In the genomic region with DNA sequence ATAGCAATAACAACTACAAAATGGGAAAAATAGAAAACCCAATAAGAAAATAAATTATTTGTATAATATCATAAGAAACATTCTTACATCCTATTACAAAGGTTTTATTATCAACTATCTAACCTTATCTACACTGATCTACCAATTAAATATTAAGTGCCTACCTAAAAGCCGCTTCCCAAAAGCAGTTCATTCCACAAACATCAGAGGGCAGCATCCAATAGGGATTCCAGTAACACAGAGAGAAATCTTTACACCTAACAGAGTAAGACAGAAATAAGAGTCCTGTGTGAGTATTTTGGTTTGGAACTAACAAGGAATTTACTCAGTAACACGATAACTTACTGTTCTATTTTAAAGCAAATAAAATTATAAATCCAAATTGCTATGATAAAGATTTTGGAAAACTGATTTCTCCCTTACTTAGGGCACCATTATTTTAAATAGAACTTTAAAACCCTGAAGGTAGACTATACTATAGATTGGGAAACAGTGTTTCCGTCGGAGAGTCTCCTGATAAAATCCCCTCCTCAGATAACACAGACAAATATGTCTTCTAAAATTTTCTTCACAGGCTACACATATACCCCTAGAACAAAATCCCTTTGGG, we compare ENCODE assay signal across 8 cellular contexts. TPM values are rescaled to one million over a fixed set of nuclear protein-coding genes. Genes with fewer than 3 reads are reported as not detected.
DNase-seq lines count a peak whose midpoint lies in the region; ATAC-seq and TF ChIP-seq lines count a peak whose summit lies in the region.

No MANE protein-coding gene starts in this region.

- no peak overlapping the region for H3K18ac ChIP-seq in H9 (ENCODE audit: insufficient read length, low read depth, low read length)

- H3K27me3 ChIP-seq in CD4-positive, alpha-beta memory T cell (ENCODE audit: insufficient read depth, low read length), result no peaks in the 10 kb centered on the region
- H3K27me3 ChIP-seq in H9 (ENCODE audit: insufficient read depth, low read length), result no peaks in the 10 kb centered on the region
- no peaks in the 10 kb centered on the region for H3K27me3 ChIP-seq in vagina

- no peak overlapping the region for H3K4ac ChIP-seq in H9 (ENCODE audit: low read depth, low read length)

- no peaks in the 10 kb centered on the region for H3K23me2 ChIP-seq in H9 (ENCODE audit: insufficient read length, low read depth, low read length, poor library complexity, severe bottlenecking)

- no peak overlapping the region for H3T11ph ChIP-seq in H9 (ENCODE audit: low read length)

- H2AK5ac ChIP-seq in H9 (ENCODE audit: insufficient read length, low read length), result no peak overlapping the region

- DNase-seq in CD4-positive, alpha-beta memory T cell, result peak in 4 of 5 donors; percentile 26 to 37 (median 36)
- no peak for DNase-seq in H9
- DNase-seq in NCI-H82 (lab: John Stamatoyannopoulos, UW), result peak; percentile 86
- peak; percentile 87 for DNase-seq in cerebellar cortex (ENCODE audit: low spot score)
- no peak for DNase-seq in left lobe of liver (ENCODE audit: low spot score)
- no peak for DNase-seq in vagina (ENCODE audit: extremely low spot score in 2 of 2)
- no peak for DNase-seq in activated effector memory CD4-positive, alpha-beta T cell treated with anti-CD3 and anti-CD28 coated beads, Interleukin-2, amount 50 U/mL, for 16 hours

- H3K9me3 Mint-ChIP-seq in CD4-positive, alpha-beta memory T cell, result no peaks in the 10 kb centered on the region
- H3K9me3 Mint-ChIP-seq in H9, result no peaks in the 10 kb centered on the region

- no peaks in the 10 kb centered on the region for H3K27me3 Mint-ChIP-seq in CD4-positive, alpha-beta memory T cell
- no peaks in the 10 kb centered on the region for H3K27me3 Mint-ChIP-seq in H9 (ENCODE audit: low read depth)

- H2BK12ac ChIP-seq in H9 (ENCODE audit: insufficient read length, low read depth, low read length), result no peak overlapping the region

- no peak overlapping the region for H3K27ac ChIP-seq in CD4-positive, alpha-beta memory T cell (ENCODE audit: low read depth, low read length)
- H3K27ac ChIP-seq in H9 (ENCODE audit: insufficient read length, low read depth, low read length), result no peak overlapping the region
- no peak overlapping the region for H3K27ac ChIP-seq in vagina

- peaks cover 0 to 1% of the 10 kb centered on the region in 2 donors for H3K36me3 Mint-ChIP-seq in CD4-positive, alpha-beta memory T cell
- no peaks in the 10 kb centered on the region; a peak in 1 of 7 replicates for H3K36me3 Mint-ChIP-seq in H9 (ENCODE audit: insufficient read depth in 1 of 3, low read depth in 3 of 3)

- peak; percentile 92 for TF ChIP-seq CTCF in H9 (conservative IDR thresholded peaks at IDR 0.05)
- TF ChIP-seq CTCF in vagina (IDR thresholded peaks at IDR 0.05), result peak; percentile 54 to 90 (median 67)

- H2BK5ac ChIP-seq in H9 (ENCODE audit: insufficient read length, low read length), result no peak overlapping the region

- no peak overlapping the region for H3K14ac ChIP-seq in H9 (ENCODE audit: insufficient read depth, low read length)

- WGBS in H9 (ENCODE audit: extremely low coverage, insufficient read length, low lambda C conversion rate), result no CpG with 5 or more reads among the region's 4 CpGs

- CTCF ChIA-PET in CD4-positive, alpha-beta memory T cell (lab: Charles Lee; ENCODE audit: partially characterized antibody), result interaction anchor here (1.6 to 2.4 kb wide), 2 partner anchors 242 to 243 kb away, joined by 5 to 18 read pairs; no protein-coding TSS in a partner anchor

- H3K4me1 ChIP-seq in CD4-positive, alpha-beta memory T cell (ENCODE audit: insufficient read depth, low read length), result peaks cover 5% of the 10 kb centered on the region
- H3K4me1 ChIP-seq in H9 (ENCODE audit: insufficient read depth, low read length) (peaks cover 3% of the 10 kb centered on the region; the same call in 1 of the 2 replicates), vagina (peaks cover 12% of the 10 kb centered on the region)

- H3K9ac ChIP-seq in H9 (ENCODE audit: extremely low read depth, insufficient read length, low read length), result no peak overlapping the region

- H4K20me1 ChIP-seq in H9 (ENCODE audit: control insufficient read depth, insufficient read depth, insufficient read length), result no peaks in the 10 kb centered on the region

- no peak overlapping the region for H2BK15ac ChIP-seq in H9 (ENCODE audit: low read depth, low read length)

- no peak overlapping the region for H3K4me2 ChIP-seq in H9 (ENCODE audit: insufficient read depth, insufficient read length, low read length)

- H3K27ac Mint-ChIP-seq in CD4-positive, alpha-beta memory T cell, result no peak overlapping the region
- no peak overlapping the region for H3K27ac Mint-ChIP-seq in H9

- H3K36me3 ChIP-seq in CD4-positive, alpha-beta memory T cell (ENCODE audit: insufficient read depth, low read length), result no peaks in the 10 kb centered on the region
- no peaks in the 10 kb centered on the region for H3K36me3 ChIP-seq in vagina

- no peak overlapping the region for H2BK20ac ChIP-seq in H9 (ENCODE audit: low read depth, low read length, poor library complexity, severe bottlenecking)

- H3K4me1 Mint-ChIP-seq in CD4-positive, alpha-beta memory T cell, result peaks cover 32 to 45% (median 38%) of the 10 kb centered on the region in 4 donors
- peaks cover 7 to 12% of the 10 kb centered on the region in 2 experiments; a peak in 3 of 4 replicates for H3K4me1 Mint-ChIP-seq in H9

- H3K79me1 ChIP-seq in H9 (ENCODE audit: insufficient read depth, low read depth, low read length, poor library complexity, severe bottlenecking), result no peaks in the 10 kb centered on the region

- H3K4me3 ChIP-seq in CD4-positive, alpha-beta memory T cell (ENCODE audit: low read length in 2 of 2), result no peak overlapping the region
- no peak overlapping the region for H3K4me3 ChIP-seq in vagina

- no peak overlapping the region for H3K56ac ChIP-seq in H9 (ENCODE audit: insufficient read length, low read depth, low read length)

- POLR2A ChIA-PET in CD4-positive, alpha-beta memory T cell (lab: Charles Lee; ENCODE audit: partially characterized antibody), result no interaction called here

- intact Hi-C loops in CD4-positive, alpha-beta memory T cell (cut with micrococcal nuclease), result loop anchor here (1.0 kb wide), 2 partner anchors 203 to 243 kb away; no protein-coding TSS in a partner anchor
- intact Hi-C loops in vagina (cut with DNase I), result loop anchor here (5.0 kb wide), 1 partner anchor 203 kb away; no protein-coding TSS in a partner anchor

- H3K4me3 Mint-ChIP-seq in CD4-positive, alpha-beta memory T cell, result no peak overlapping the region
- no peak overlapping the region for H3K4me3 Mint-ChIP-seq in H9

- no peaks in the 10 kb centered on the region for H3K9me3 ChIP-seq in CD4-positive, alpha-beta memory T cell (ENCODE audit: control insufficient read depth in 1 of 2, low read length in 2 of 2)
- H3K9me3 ChIP-seq in H9 (ENCODE audit: control insufficient read depth, low read depth, low read length), result no peaks in the 10 kb centered on the region
- H3K9me3 ChIP-seq in vagina, result no peaks in the 10 kb centered on the region

- no peak overlapping the region for H4K8ac ChIP-seq in H9 (replicated peaks; ENCODE audit: insufficient read length, low read depth, low read length)

- no peak overlapping the region for H2BK120ac ChIP-seq in H9 (ENCODE audit: low read depth, low read length, poor library complexity, severe bottlenecking)

- H2AFZ ChIP-seq in H9 (ENCODE audit: low read length), result no peak overlapping the region

- ATAC-seq in left lobe of liver, result peak; percentile 85
- no peak for ATAC-seq in GM21528 (IDR thresholded peaks at IDR 0.05; ENCODE audit: low FRiP score, unreplicated experiment)

- no peak for TF ChIP-seq POLR2A in vagina (IDR thresholded peaks at IDR 0.05)

- no peak overlapping the region for H3K23ac ChIP-seq in H9 (ENCODE audit: insufficient read length, low read depth, low read length)

- H4K91ac ChIP-seq in H9 (ENCODE audit: insufficient read length, low read depth, low read length), result no peak overlapping the region

- H3K79me2 ChIP-seq in H9 (ENCODE audit: insufficient read depth, low read length), result no peaks in the 10 kb centered on the region

- H4K5ac ChIP-seq in H9 (ENCODE audit: insufficient read length, low read depth, low read length), result no peak overlapping the region

RNA-seq across cellular contexts. Expression of gene GXYLT1, which starts 15.0 kb away (rescaled TPM):
- total RNA-seq in CD4-positive, alpha-beta memory T cell, result 1 to 10 TPM; 8.3 to 9.5 TPM
- 1 to 10 TPM; 2.3 to 4.0 TPM for polyA plus RNA-seq in CD4-positive, alpha-beta memory T cell
- total RNA-seq in H9 (2021), result 13.9 and 14.5 TPM in 2 replicates
- 9.2 TPM for total RNA-seq in left lobe of liver
- total RNA-seq in vagina, result 11.8 TPM

Comparison
In these comparisons a context has a peak if more than half of its experiments do, and no peak if none do; other contexts are left out.
1. DNase-seq: peak in CD4-positive, alpha-beta memory T cell (4 of 5), NCI-H82 (single experiment) and cerebellar cortex (single experiment); none in H9 (single experiment), left lobe of liver (single experiment), vagina (0 of 2) and activated effector memory CD4-positive, alpha-beta T cell treated with anti-CD3 and anti-CD28 coated beads, Interleukin-2, amount 50 U/mL, for 16 hours (single experiment).